Comparison of ENCODE assay signal across 18 cellular contexts in genomic region chr9:120818595-120818994, GRCh38. TPM values are rescaled to one million over a fixed set of nuclear protein-coding genes. Genes with fewer than 3 reads are reported as not detected.
A peak's percentile ranks its signal among the peaks of the same experiment; 100 is the strongest.
DNase-seq lines count a peak whose midpoint lies in the region; ATAC-seq, FAIRE-seq and TF ChIP-seq lines count a peak whose summit lies in the region.
"Had no signal": no experiment of that assay in that cellular context is flagged by ENCODE, and none has a peak within 500 bp of the region (broad histone marks: within the 10 kb centered on the region; RNA-seq: fewer than 3 reads in every experiment).

No MANE protein-coding gene starts in this region.

- FAIRE-seq in A549 (lab: Jason Lieb, UNC) (peak; percentile 32), TTC549 (lab: Jason Lieb, UNC) (peak; percentile 23), kidney (lab: Jason Lieb, UNC) (peak; percentile 8)
- FAIRE-seq: GM12891, H1 had no signal

- H3K4me1 Mint-ChIP-seq in activated CD8-positive, alpha-beta memory T cell treated with anti-CD3 and anti-CD28 coated beads, Interleukin-2, amount 10 ng/mL, durations not matched to agents 7 days and 5 days = peaks cover 6% of the 10 kb centered on the region
- no peaks in the 10 kb centered on the region for H3K4me1 Mint-ChIP-seq in CD4-positive, alpha-beta T cell (ENCODE audit: low read depth)

- peak overlapping the region; percentile 14 for H3K27ac Mint-ChIP-seq in activated CD8-positive, alpha-beta memory T cell treated with anti-CD3 and anti-CD28 coated beads, Interleukin-2, amount 10 ng/mL, durations not matched to agents 7 days and 5 days
- H3K27ac Mint-ChIP-seq in CD4-positive, alpha-beta T cell = no peak overlapping the region
- H3K27ac Mint-ChIP-seq: CD4-positive, CD25-positive, alpha-beta regulatory T cell had no signal

- H3K4me3 Mint-ChIP-seq in activated CD8-positive, alpha-beta memory T cell treated with anti-CD3 and anti-CD28 coated beads, Interleukin-2, amount 10 ng/mL, durations not matched to agents 7 days and 5 days = no peak overlapping the region
- no peak overlapping the region for H3K4me3 Mint-ChIP-seq in CD4-positive, alpha-beta T cell
- H3K4me3 Mint-ChIP-seq: CD4-positive, CD25-positive, alpha-beta regulatory T cell had no signal

- no peak for TF ChIP-seq RAD21 in A549 (conservative IDR thresholded peaks at IDR 0.05 in 1 of 2, IDR thresholded peaks at IDR 0.05 in 1 of 2)

- TF ChIP-seq CTCF in A549 (IDR thresholded peaks at IDR 0.05) (no peak), kidney (IDR thresholded peaks at IDR 0.05; ENCODE audit: borderline replicate concordance, extremely low read depth, insufficient read depth) (no peak)
- no peak for TF ChIP-seq CTCF in CD4-positive, alpha-beta T cell (IDR thresholded peaks at IDR 0.05)

- 89% methylated on average over 1 of the region's 1 CpG for WGBS in A549 (ENCODE audit: missing lambda C conversion rate)

- intact Hi-C loops in kidney (cut with DNase I) = no loop called here
- intact Hi-C loops in CD4-positive, alpha-beta T cell (cut with DNase I, micrococcal nuclease) = no loop called here

- H3K9me3 ChIP-seq in A549 = no peaks in the 10 kb centered on the region
- H3K9me3 ChIP-seq in kidney (ENCODE audit: control insufficient read depth in 1 of 2, low read length in 2 of 2) = no peaks in the 10 kb centered on the region
- no peaks in the 10 kb centered on the region for H3K9me3 ChIP-seq in CD4-positive, alpha-beta T cell (ENCODE audit: control insufficient read depth, low read length)
- H3K9me3 ChIP-seq: BLaER1 treated with 17β-estradiol and CSF1 and Interleukin-3, amounts not matched to agents 10 nM and 100 nM had no signal

- no peaks in the 10 kb centered on the region for H3K9me3 Mint-ChIP-seq in activated CD8-positive, alpha-beta memory T cell treated with anti-CD3 and anti-CD28 coated beads, Interleukin-2, amount 10 ng/mL, durations not matched to agents 7 days and 5 days (ENCODE audit: low read depth)
- H3K9me3 Mint-ChIP-seq in CD4-positive, alpha-beta T cell = no peaks in the 10 kb centered on the region
- H3K9me3 Mint-ChIP-seq: CD4-positive, CD25-positive, alpha-beta regulatory T cell had no signal

- no peak for TF ChIP-seq POLR2A in A549 (IDR thresholded peaks at IDR 0.05; ENCODE audit: low read length)

- peaks cover 52% of the 10 kb centered on the region for H3K36me3 Mint-ChIP-seq in activated CD8-positive, alpha-beta memory T cell treated with anti-CD3 and anti-CD28 coated beads, Interleukin-2, amount 10 ng/mL, durations not matched to agents 7 days and 5 days
- peaks cover 86% of the 10 kb centered on the region for H3K36me3 Mint-ChIP-seq in CD4-positive, alpha-beta T cell (ENCODE audit: low read depth)

- H3K4me1 ChIP-seq in A549 (no peaks in the 10 kb centered on the region), kidney (ENCODE audit: control insufficient read depth in 1 of 2, insufficient read depth in 1 of 2, low read depth in 1 of 2, low read length in 2 of 2) (no peaks in the 10 kb centered on the region)

- no peaks in the 10 kb centered on the region for H3K27me3 Mint-ChIP-seq in activated CD8-positive, alpha-beta memory T cell treated with anti-CD3 and anti-CD28 coated beads, Interleukin-2, amount 10 ng/mL, durations not matched to agents 7 days and 5 days
- H3K27me3 Mint-ChIP-seq in CD4-positive, alpha-beta T cell = no peaks in the 10 kb centered on the region
- H3K27me3 Mint-ChIP-seq: CD4-positive, CD25-positive, alpha-beta regulatory T cell had no signal

- TF ChIP-seq EP300 in A549 (IDR thresholded peaks at IDR 0.05) = no peak

- no peak overlapping the region for H3K9ac ChIP-seq in kidney (ENCODE audit: low read length in 2 of 2)
- H3K9ac ChIP-seq: BLaER1 treated with 17β-estradiol and CSF1 and Interleukin-3, amounts not matched to agents 10 nM and 100 nM had no signal

- H3K4me3 ChIP-seq in A549 = no peak overlapping the region
- H3K4me3 ChIP-seq in kidney (ENCODE audit: low read length in 2 of 2) = no peak overlapping the region
- H3K4me3 ChIP-seq: BLaER1 treated with 17β-estradiol and CSF1 and Interleukin-3, amounts not matched to agents 10 nM and 100 nM had no signal

- H3K27ac ChIP-seq in A549 = no peak overlapping the region
- H3K27ac ChIP-seq in kidney (ENCODE audit: low read depth in 2 of 2, low read length in 2 of 2) = no peak overlapping the region
- H3K27ac ChIP-seq in CD4-positive, alpha-beta T cell (ENCODE audit: low read depth, low read length) = no peak overlapping the region
- H3K27ac ChIP-seq: BLaER1 treated with 17β-estradiol and CSF1 and Interleukin-3, amounts not matched to agents 10 nM and 100 nM; HL-60 had no signal

- no peak overlapping the region for H3K4me2 ChIP-seq in A549
- H3K4me2 ChIP-seq: BLaER1 treated with 17β-estradiol and CSF1 and Interleukin-3, amounts not matched to agents 10 nM and 100 nM had no signal

- no peak for DNase-seq in activated CD8-positive, alpha-beta memory T cell treated with anti-CD3 and anti-CD28 coated beads, Interleukin-2, amount 10 ng/mL, durations not matched to agents 7 days and 5 days
- no peak for DNase-seq in activated CD8-positive, alpha-beta memory T cell treated with anti-CD3 and anti-CD28 coated beads, Interleukin-2, amount 50 U/mL, for 48 hours
- DNase-seq in A549 (ENCODE audit: low read depth in 1 of 2, low spot score in 1 of 2) = no peak
- DNase-seq in kidney = no peak
- no peak for DNase-seq in CD4-positive, alpha-beta T cell
- DNase-seq in GM19238 (ENCODE audit: insufficient read length, low spot score) = no peak
- DNase-seq: ACHN; CD4-positive, CD25-positive, alpha-beta regulatory T cell; DMS153; DMS79 treated with DMSO at 0.1 percent for 48 hours; EL; HCEC 1CT; KBM-7 had no signal

- peaks cover 14 to 27% of the 10 kb centered on the region in 2 donors for H3K36me3 ChIP-seq in kidney (ENCODE audit: control insufficient read depth in 1 of 2, insufficient read depth in 2 of 2, low read length in 2 of 2)

- CTCF ChIA-PET in activated CD8-positive, alpha-beta memory T cell treated with anti-CD3 and anti-CD28 coated beads, Interleukin-2, amount 10 ng/mL, durations not matched to agents 7 days and 5 days (lab: Charles Lee) = no interaction called here
- CTCF ChIA-PET in A549 (lab: Yijun Ruan, JAX) = no interaction called here
- CTCF ChIA-PET in CD4-positive, alpha-beta T cell (lab: Charles Lee) = no interaction called here

- ATAC-seq in activated CD8-positive, alpha-beta memory T cell treated with anti-CD3 and anti-CD28 coated beads, Interleukin-2, amount 10 ng/mL, durations not matched to agents 7 days and 5 days = no peak
- no peak for ATAC-seq in A549
- ATAC-seq in CD4-positive, alpha-beta T cell (ENCODE audit: poor library complexity) = no peak

- H3K27me3 ChIP-seq in CD4-positive, alpha-beta T cell (ENCODE audit: control insufficient read depth, insufficient read depth, low read length) = no peaks in the 10 kb centered on the region
- H3K27me3 ChIP-seq: BLaER1 treated with 17β-estradiol and CSF1 and Interleukin-3, amounts not matched to agents 10 nM and 100 nM had no signal

- POLR2A ChIA-PET in A549 (lab: Yijun Ruan, JAX) = no interaction called here
- POLR2A ChIA-PET in CD4-positive, alpha-beta T cell (lab: Charles Lee) = no interaction called here

TF ChIP-seq in A549, 52 proteins besides CTCF, POLR2A, EP300 and RAD21 (continues in another document):
- no peak for TF ChIP-seq MAZ (IDR thresholded peaks at IDR 0.05; ENCODE audit: borderline replicate concordance, low read depth, low read length)
- TF ChIP-seq ELK1 (IDR thresholded peaks at IDR 0.05; ENCODE audit: low read depth, low read length) = no peak
- no peak for TF ChIP-seq ZSCAN20 (CRISPR knock-in tag; IDR thresholded peaks at IDR 0.05)
- TF ChIP-seq HOXB5 (CRISPR knock-in tag; IDR thresholded peaks at IDR 0.05) = no peak

RNA-seq across cellular contexts. Expression of gene PSMD5, which starts 24.1 kb away (rescaled TPM):
- 10 to 100 TPM; 53.6 to 58.9 TPM for total RNA-seq in activated CD8-positive, alpha-beta memory T cell treated with anti-CD3 and anti-CD28 coated beads, Interleukin-2, amount 10 ng/mL, durations not matched to agents 7 days and 5 days
- polyA plus RNA-seq in A549 (2011; rRNA removed) (52.3 and 63.7 TPM in 2 replicates), A549 (2017; fragmentation: RNase III; extraction: RNeasy Plus Mini Kit Qiagen cat#74134 plus additional on column Dnase treatment) (34.6 to 42.4 TPM (median 40.0 TPM) in 3 replicates), kidney (ENCODE audit: insufficient read depth, low read depth, low replicate concordance) (17.1 TPM)
- polyA plus RNA-seq in A549 (2012; cell fraction: cytosol; rRNA removed) = 19.4 and 22.8 TPM in 2 replicates
- 8.8 and 12.9 TPM in 2 replicates for polyA plus RNA-seq in A549 (2012; cell fraction: nucleus; rRNA removed)
- 17.1 and 17.5 TPM in 2 replicates for polyA minus RNA-seq in A549 (2011; rRNA and poly(A)+ RNA removed)
- 38.3 TPM for total RNA-seq in kidney
- total RNA-seq in CD4-positive, alpha-beta T cell = 10 to 100 TPM; 35.4 to 44.3 TPM

RNA-seq across cellular contexts. Expression of gene FBXW2, which starts 25.4 kb away (rescaled TPM):
- total RNA-seq in activated CD8-positive, alpha-beta memory T cell treated with anti-CD3 and anti-CD28 coated beads, Interleukin-2, amount 10 ng/mL, durations not matched to agents 7 days and 5 days = 10 to 100 TPM; 82.2 to 88.3 TPM
- polyA plus RNA-seq in A549 (2011; rRNA removed) (56.0 and 60.0 TPM in 2 replicates), A549 (2017; fragmentation: RNase III; extraction: RNeasy Plus Mini Kit Qiagen cat#74134 plus additional on column Dnase treatment) (28.8 to 33.5 TPM (median 33.1 TPM) in 3 replicates), kidney (ENCODE audit: insufficient read depth, low read depth, low replicate concordance) (13.8 TPM)
- polyA plus RNA-seq in A549 (2012; cell fraction: cytosol; rRNA removed) = 28.8 and 29.0 TPM in 2 replicates
- 15.5 and 27.9 TPM in 2 replicates for polyA plus RNA-seq in A549 (2012; cell fraction: nucleus; rRNA removed)
- 50.3 and 56.8 TPM in 2 replicates for polyA minus RNA-seq in A549 (2011; rRNA and poly(A)+ RNA removed)
- 67.8 TPM for total RNA-seq in kidney
- total RNA-seq in CD4-positive, alpha-beta T cell = 10 to 100 TPM; 58.7 to 64.7 TPM

RNA-seq across cellular contexts. Expression of gene PHF19, which starts 58.4 kb away (rescaled TPM):
- 100 to 1,000 TPM; 246 to 254 TPM for total RNA-seq in activated CD8-positive, alpha-beta memory T cell treated with anti-CD3 and anti-CD28 coated beads, Interleukin-2, amount 10 ng/mL, durations not matched to agents 7 days and 5 days
- polyA plus RNA-seq in A549 (2011; rRNA removed) = 50.7 and 64.9 TPM in 2 replicates
- polyA plus RNA-seq in A549 (2012; cell fraction: cytosol; rRNA removed) = 185 and 190 TPM in 2 replicates
- polyA plus RNA-seq in A549 (2012; cell fraction: nucleus; rRNA removed) = 139 and 140 TPM in 2 replicates
- polyA plus RNA-seq in A549 (2017; fragmentation: RNase III; extraction: RNeasy Plus Mini Kit Qiagen cat#74134 plus additional on column Dnase treatment) = 102 to 105 TPM (median 104 TPM) in 3 replicates
- 103 and 110 TPM in 2 replicates for polyA minus RNA-seq in A549 (2011; rRNA and poly(A)+ RNA removed)
- 17.4 TPM for total RNA-seq in kidney
- 6.9 TPM for polyA plus RNA-seq in kidney (ENCODE audit: insufficient read depth, low read depth, low replicate concordance)
- total RNA-seq in CD4-positive, alpha-beta T cell = 10 to 100 TPM; 60.3 to 63.0 TPM
